12 cellular contexts compared by ENCODE assay signal in genomic region chr7:152140067-152140466, GRCh38.
DNase-seq lines count a peak whose midpoint lies in the region; ATAC-seq and TF ChIP-seq lines count a peak whose summit lies in the region.
"Had no signal": no experiment of that assay in that cellular context is flagged by ENCODE, and none has a peak within 500 bp of the region (broad histone marks: within the 10 kb centered on the region; RNA-seq: fewer than 3 reads in every experiment).

No MANE protein-coding gene starts in this region.

- intact Hi-C loops in activated naive CD4-positive, alpha-beta T cell treated with anti-CD3 and anti-CD28 coated beads for 36 hours (cut with micrococcal nuclease) = loop anchor here (10.0 kb wide), 2 partner anchors 625 to 785 kb away; no protein-coding TSS in a partner anchor
- intact Hi-C loops in CD8-positive, alpha-beta T cell (cut with DNase I, micrococcal nuclease) = loop anchor here (10.0 kb wide), 3 partner anchors 265 to 575 kb away; partner anchors contain the start of gene PRKAG2 (in 1 of the 2)
- intact Hi-C loops in ascending aorta (cut with DNase I) = no loop called here

- peaks cover 26% of the 10 kb centered on the region for H3K36me3 ChIP-seq in CD8-positive, alpha-beta T cell (ENCODE audit: insufficient read depth, low read length)
- H3K36me3 ChIP-seq in ascending aorta = peaks cover 49 to 74% of the 10 kb centered on the region in 2 donors

- H3K4me1 ChIP-seq in CD8-positive, alpha-beta T cell (ENCODE audit: insufficient read depth, low read length) = peaks cover 33% of the 10 kb centered on the region
- no peaks in the 10 kb centered on the region for H3K4me1 ChIP-seq in ascending aorta

- no peak overlapping the region for H3K4me3 Mint-ChIP-seq in activated naive CD4-positive, alpha-beta T cell treated with anti-CD3 and anti-CD28 coated beads, Interleukin-2, amount 10 ng/mL, durations not matched to agents 7 days and 5 days
- H3K4me3 Mint-ChIP-seq in activated naive CD4-positive, alpha-beta T cell treated with anti-CD3 and anti-CD28 coated beads for 36 hours = no peak overlapping the region
- no peak overlapping the region for H3K4me3 Mint-ChIP-seq in CD8-positive, alpha-beta T cell
- no peak overlapping the region for H3K4me3 Mint-ChIP-seq in stimulated activated effector memory CD8-positive, alpha-beta T cell treated with anti-CD3 and anti-CD28 coated beads, Interleukin-12 subunit alpha, Interleukin-12 subunit beta, amount 100 ng/mL, for 72 hours
- H3K4me3 Mint-ChIP-seq: HFFc6 had no signal

- CTCF ChIA-PET in activated naive CD4-positive, alpha-beta T cell treated with anti-CD3 and anti-CD28 coated beads, Interleukin-2, amount 10 ng/mL, durations not matched to agents 7 days and 5 days (lab: Charles Lee) = no interaction called here
- CTCF ChIA-PET in activated naive CD4-positive, alpha-beta T cell treated with anti-CD3 and anti-CD28 coated beads for 36 hours (lab: Charles Lee) = no interaction called here
- CTCF ChIA-PET in CD8-positive, alpha-beta T cell (lab: Charles Lee) = no interaction called here

- H3K9me3 Mint-ChIP-seq in activated naive CD4-positive, alpha-beta T cell treated with anti-CD3 and anti-CD28 coated beads, Interleukin-2, amount 10 ng/mL, durations not matched to agents 7 days and 5 days = no peaks in the 10 kb centered on the region
- H3K9me3 Mint-ChIP-seq in activated naive CD4-positive, alpha-beta T cell treated with anti-CD3 and anti-CD28 coated beads for 36 hours = no peaks in the 10 kb centered on the region
- H3K9me3 Mint-ChIP-seq in CD8-positive, alpha-beta T cell = no peaks in the 10 kb centered on the region
- no peaks in the 10 kb centered on the region for H3K9me3 Mint-ChIP-seq in stimulated activated effector memory CD8-positive, alpha-beta T cell treated with anti-CD3 and anti-CD28 coated beads, Interleukin-12 subunit alpha, Interleukin-12 subunit beta, amount 100 ng/mL, for 72 hours
- H3K9me3 Mint-ChIP-seq: HFFc6 had no signal

- peaks cover 31% of the 10 kb centered on the region for H3K4me1 Mint-ChIP-seq in activated naive CD4-positive, alpha-beta T cell treated with anti-CD3 and anti-CD28 coated beads, Interleukin-2, amount 10 ng/mL, durations not matched to agents 7 days and 5 days
- peaks cover 27% of the 10 kb centered on the region for H3K4me1 Mint-ChIP-seq in activated naive CD4-positive, alpha-beta T cell treated with anti-CD3 and anti-CD28 coated beads for 36 hours (ENCODE audit: low read depth)
- peaks cover 36% of the 10 kb centered on the region for H3K4me1 Mint-ChIP-seq in CD8-positive, alpha-beta T cell (ENCODE audit: low read depth)
- peaks cover 27% of the 10 kb centered on the region for H3K4me1 Mint-ChIP-seq in stimulated activated effector memory CD8-positive, alpha-beta T cell treated with anti-CD3 and anti-CD28 coated beads, Interleukin-12 subunit alpha, Interleukin-12 subunit beta, amount 100 ng/mL, for 72 hours

- POLR2A ChIA-PET in CD8-positive, alpha-beta T cell (lab: Charles Lee) = no interaction called here

- no peak for ATAC-seq in CD8-positive, alpha-beta T cell
- ATAC-seq in left lobe of liver = peak; percentile 83
- no peak for ATAC-seq in stimulated activated effector memory CD8-positive, alpha-beta T cell treated with anti-CD3 and anti-CD28 coated beads, Interleukin-12 subunit alpha, Interleukin-12 subunit beta, amount 100 ng/mL, for 72 hours

- no peak for TF ChIP-seq CTCF in CD8-positive, alpha-beta T cell (IDR thresholded peaks at IDR 0.05)
- no peak for TF ChIP-seq CTCF in ascending aorta (IDR thresholded peaks at IDR 0.05)

- no peak for DNase-seq in activated naive CD4-positive, alpha-beta T cell treated with anti-CD3 and anti-CD28 coated beads, Interleukin-2, amount 10 ng/mL, durations not matched to agents 7 days and 5 days
- no peak for DNase-seq in activated naive CD4-positive, alpha-beta T cell treated with anti-CD3 and anti-CD28 coated beads for 36 hours
- DNase-seq in CD8-positive, alpha-beta T cell = no peak
- DNase-seq in left lobe of liver (ENCODE audit: low spot score) = no peak
- no peak for DNase-seq in stimulated activated effector memory CD8-positive, alpha-beta T cell treated with anti-CD3 and anti-CD28 coated beads, Interleukin-12 subunit alpha, Interleukin-12 subunit beta, amount 100 ng/mL, for 72 hours (ENCODE audit: low spot score in 2 of 2)
- no peak for DNase-seq in ascending aorta (ENCODE audit: low spot score in 2 of 2)
- no peak for DNase-seq in RKO (ENCODE audit: low spot score)
- DNase-seq: ACHN, DMS53, HCEC 1CT, HFFc6 had no signal

- peaks cover 66% of the 10 kb centered on the region for H3K36me3 Mint-ChIP-seq in activated naive CD4-positive, alpha-beta T cell treated with anti-CD3 and anti-CD28 coated beads, Interleukin-2, amount 10 ng/mL, durations not matched to agents 7 days and 5 days
- H3K36me3 Mint-ChIP-seq in activated naive CD4-positive, alpha-beta T cell treated with anti-CD3 and anti-CD28 coated beads for 36 hours (ENCODE audit: low read depth) = peaks cover 30% of the 10 kb centered on the region
- H3K36me3 Mint-ChIP-seq in CD8-positive, alpha-beta T cell = peaks cover 71% of the 10 kb centered on the region
- peaks cover 88% of the 10 kb centered on the region for H3K36me3 Mint-ChIP-seq in stimulated activated effector memory CD8-positive, alpha-beta T cell treated with anti-CD3 and anti-CD28 coated beads, Interleukin-12 subunit alpha, Interleukin-12 subunit beta, amount 100 ng/mL, for 72 hours

- H3K27ac Mint-ChIP-seq in activated naive CD4-positive, alpha-beta T cell treated with anti-CD3 and anti-CD28 coated beads, Interleukin-2, amount 10 ng/mL, durations not matched to agents 7 days and 5 days = peak overlapping the region; percentile 61
- H3K27ac Mint-ChIP-seq in activated naive CD4-positive, alpha-beta T cell treated with anti-CD3 and anti-CD28 coated beads for 36 hours = no peak overlapping the region
- peak overlapping the region; percentile 76 for H3K27ac Mint-ChIP-seq in CD8-positive, alpha-beta T cell
- H3K27ac Mint-ChIP-seq in stimulated activated effector memory CD8-positive, alpha-beta T cell treated with anti-CD3 and anti-CD28 coated beads, Interleukin-12 subunit alpha, Interleukin-12 subunit beta, amount 100 ng/mL, for 72 hours = peak overlapping the region; percentile 64
- H3K27ac Mint-ChIP-seq: HFFc6 had no signal

- H3K27me3 Mint-ChIP-seq in activated naive CD4-positive, alpha-beta T cell treated with anti-CD3 and anti-CD28 coated beads, Interleukin-2, amount 10 ng/mL, durations not matched to agents 7 days and 5 days = no peaks in the 10 kb centered on the region
- H3K27me3 Mint-ChIP-seq in activated naive CD4-positive, alpha-beta T cell treated with anti-CD3 and anti-CD28 coated beads for 36 hours (ENCODE audit: low read depth) = no peaks in the 10 kb centered on the region
- no peaks in the 10 kb centered on the region for H3K27me3 Mint-ChIP-seq in CD8-positive, alpha-beta T cell (ENCODE audit: low read depth)

- no peak overlapping the region for H3K27ac ChIP-seq in CD8-positive, alpha-beta T cell (ENCODE audit: low read depth, low read length)
- no peak overlapping the region for H3K27ac ChIP-seq in ascending aorta
- H3K27ac ChIP-seq: BLaER1 treated with 17β-estradiol and CSF1 and Interleukin-3, amounts not matched to agents 10 nM and 100 nM had no signal

- no peaks in the 10 kb centered on the region for H3K9me3 ChIP-seq in CD8-positive, alpha-beta T cell (ENCODE audit: low read length)
- no peaks in the 10 kb centered on the region for H3K9me3 ChIP-seq in ascending aorta
- H3K9me3 ChIP-seq: BLaER1 treated with 17β-estradiol and CSF1 and Interleukin-3, amounts not matched to agents 10 nM and 100 nM had no signal

- H3K27me3 ChIP-seq in CD8-positive, alpha-beta T cell (ENCODE audit: insufficient read depth, low read length) = no peaks in the 10 kb centered on the region
- no peaks in the 10 kb centered on the region for H3K27me3 ChIP-seq in ascending aorta
- H3K27me3 ChIP-seq: BLaER1 treated with 17β-estradiol and CSF1 and Interleukin-3, amounts not matched to agents 10 nM and 100 nM had no signal

- no peak overlapping the region for H3K4me3 ChIP-seq in CD8-positive, alpha-beta T cell (ENCODE audit: low read depth, low read length)
- no peak overlapping the region for H3K4me3 ChIP-seq in ascending aorta
- H3K4me3 ChIP-seq: BLaER1 treated with 17β-estradiol and CSF1 and Interleukin-3, amounts not matched to agents 10 nM and 100 nM had no signal
